ENCODE assay signal across 2 cellular contexts in genomic region chr13:41678842-41679241, GRCh38.
TF ChIP-seq lines count a peak whose summit lies in the region.

No MANE protein-coding gene starts in this region.

TF ChIP-seq in SK-N-SH, 30 proteins besides CTCF, POLR2A, EP300 and RAD21 (continued from another document):
- no peak for TF ChIP-seq REST (IDR thresholded peaks at IDR 0.05; ENCODE audit: low read depth, low read length)
- no peak for TF ChIP-seq IRF3 (IDR thresholded peaks at IDR 0.05; ENCODE audit: low read depth, low read length)
- no peak for TF ChIP-seq SMC3 (IDR thresholded peaks at IDR 0.05; ENCODE audit: low read depth, low read length)
- TF ChIP-seq GATA2 (CRISPR knock-in tag; IDR thresholded peaks at IDR 0.05): no peak
- TF ChIP-seq SIN3A (IDR thresholded peaks at IDR 0.05; ENCODE audit: borderline replicate concordance, low read depth, low read length): no peak
- no peak for TF ChIP-seq TAF1 (IDR thresholded peaks at IDR 0.05; ENCODE audit: borderline replicate concordance, low read depth, low read length)
- TF ChIP-seq JUND (IDR thresholded peaks at IDR 0.05): no peak
- TF ChIP-seq PBX3 (IDR thresholded peaks at IDR 0.05): no peak
- no peak for TF ChIP-seq MAX (IDR thresholded peaks at IDR 0.05; ENCODE audit: low read depth)
- TF ChIP-seq RFX5 (IDR thresholded peaks at IDR 0.05; ENCODE audit: low read length): no peak
- no peak for TF ChIP-seq MXI1 (IDR thresholded peaks at IDR 0.05; ENCODE audit: low read depth, low read length)
- no peak for TF ChIP-seq RXRA (IDR thresholded peaks at IDR 0.05; ENCODE audit: borderline replicate concordance, low read depth)
- TF ChIP-seq FOXM1 (IDR thresholded peaks at IDR 0.05; ENCODE audit: low read depth): no peak
- no peak for TF ChIP-seq NRF1 (IDR thresholded peaks at IDR 0.05; ENCODE audit: low read depth, low read length)
- TF ChIP-seq TCF12 (IDR thresholded peaks at IDR 0.05): no peak
- no peak for TF ChIP-seq ZBTB33 (IDR thresholded peaks at IDR 0.05; ENCODE audit: borderline replicate concordance, low read depth)

TF ChIP-seq in SK-N-SH treated with all-trans-retinoic acid at 6 μM for 48 hours, 23 proteins besides CTCF, POLR2A, EP300 and RAD21 (continued from another document):
- TF ChIP-seq PATZ1 (CRISPR knock-in tag; IDR thresholded peaks at IDR 0.05; ENCODE audit: borderline replicate concordance) (no peak), ESRRG (CRISPR knock-in tag; IDR thresholded peaks at IDR 0.05) (no peak), TOX (CRISPR knock-in tag; IDR thresholded peaks at IDR 0.05; ENCODE audit: borderline replicate concordance) (no peak), ARNTL (CRISPR knock-in tag; IDR thresholded peaks at IDR 0.05; ENCODE audit: borderline replicate concordance, low read depth) (no peak), ZFP30 (CRISPR knock-in tag; IDR thresholded peaks at IDR 0.05) (no peak), POU6F1 (CRISPR knock-in tag; IDR thresholded peaks at IDR 0.05; ENCODE audit: borderline replicate concordance, low read depth) (no peak), ZNF565 (CRISPR knock-in tag; conservative IDR thresholded peaks at IDR 0.05; ENCODE audit: low read depth) (no peak), ZFP3 (CRISPR knock-in tag; IDR thresholded peaks at IDR 0.05) (no peak), ZNF8 (CRISPR knock-in tag; IDR thresholded peaks at IDR 0.05) (no peak), CSRNP3 (CRISPR knock-in tag; IDR thresholded peaks at IDR 0.05) (no peak), RARB (CRISPR knock-in tag; IDR thresholded peaks at IDR 0.05) (no peak), CREB5 (CRISPR knock-in tag; IDR thresholded peaks at IDR 0.05; ENCODE audit: low read depth) (no peak), PPARA (CRISPR knock-in tag; IDR thresholded peaks at IDR 0.05; ENCODE audit: borderline replicate concordance) (no peak)
